8 cellular contexts compared by ENCODE assay signal in genomic region chr5:88884435-88884877, GRCh38. TPM values are rescaled to one million over a fixed set of nuclear protein-coding genes. Genes with fewer than 3 reads are reported as not detected.
DNase-seq lines count a peak whose midpoint lies in the region; ATAC-seq, FAIRE-seq and TF ChIP-seq lines count a peak whose summit lies in the region.

No MANE protein-coding gene starts in this region.

- H3K27ac ChIP-seq in HL-60 (replicated peaks): no peak overlapping the region
- H3K27ac ChIP-seq in K562 (ENCODE audit: extremely low read depth, low read depth, low read length): peak overlapping the region; percentile 87
- peak overlapping the region; percentile 73 to 99 for H3K27ac ChIP-seq in aorta (ENCODE audit: low read depth in 1 of 2, low read length in 2 of 2)

- 2% methylated on average over 10 of the region's 10 CpGs for WGBS in K562 (ENCODE audit: insufficient coverage, low coverage, missing lambda C conversion rate)
- 3% methylated on average over 10 of the region's 10 CpGs for WGBS in aorta, 2 donors

- no peak for TF ChIP-seq CTCF in AG04449 (IDR thresholded peaks at IDR 0.05; ENCODE audit: insufficient read depth, low read length, missing control alignments)
- no peak for TF ChIP-seq CTCF in HL-60 (IDR thresholded peaks at IDR 0.05; ENCODE audit: insufficient read depth, low read length)
- TF ChIP-seq CTCF in K562 (IDR thresholded peaks at IDR 0.05 in 2 of 3, conservative IDR thresholded peaks at IDR 0.05 in 1 of 3; ENCODE audit: insufficient read depth in 2 of 3, low read depth in 1 of 3, low read length in 3 of 3): no peak

- ATAC-seq in K562 (peak; percentile 21), aorta (ENCODE audit: low FRiP score) (no peak), GM19455 (IDR thresholded peaks at IDR 0.05; ENCODE audit: unreplicated experiment) (no peak)

- peaks cover 55% of the 10 kb centered on the region for H3K79me2 ChIP-seq in K562 (ENCODE audit: control insufficient read depth, insufficient read depth, low read length)

- BruUV-seq in K562 (replicated peaks; lab: Mats Ljungman, UMichigan): no TSS peak

- in situ Hi-C loops in K562 (cut with MboI): no loop called here

- no peak for DNase-seq in AG04449 (ENCODE audit: low read depth, low spot score)
- no peak for DNase-seq in HL-60 (ENCODE audit: low read depth in 1 of 2, low spot score in 1 of 2)
- DNase-seq in K562 (ENCODE audit: extremely low read depth in 1 of 4, low spot score in 3 of 4): peak; percentile 41 to 86 (median 56)
- peak; percentile 35 for DNase-seq in medulla oblongata (ENCODE audit: extremely low spot score)
- no peak for DNase-seq in aorta
- DNase-seq in stimulated activated CD4-positive, alpha-beta T cell treated with anti-CD3 and anti-CD28 coated beads, Interleukin-12 subunit alpha, Interleukin-12 subunit beta, amount 100 ng/mL, for 4 hours: no peak
- no peak for DNase-seq in SIG-M5 (lab: John Stamatoyannopoulos, UW)

- H3K9me1 ChIP-seq in K562 (ENCODE audit: control insufficient read depth, insufficient read depth, low read length): no peaks in the 10 kb centered on the region

- CTCF ChIA-PET in AG04449 (lab: Yijun Ruan, JAX): interaction anchor here (0.7 to 5.3 kb wide), 3 partner anchors 55 to 158 kb away, joined by 3 to 41 read pairs (median 5); no protein-coding TSS in a partner anchor
- CTCF ChIA-PET in K562 (lab: Yijun Ruan, JAX; ENCODE audit: low intra/inter-chr PET ratio): no interaction called here

- intact Hi-C loops in K562 (cut with micrococcal nuclease): loop anchor here (2.0 to 10.0 kb wide), 4 partner anchors 57 to 1523 kb away; partner anchors contain the start of gene CETN3
- intact Hi-C loops in aorta (cut with DNase I): loop anchor here (5.0 to 10.0 kb wide), 8 partner anchors 47 to 1380 kb away; no protein-coding TSS in a partner anchor

- peak overlapping the region; percentile 76 for H3K4me2 ChIP-seq in K562 (ENCODE audit: insufficient read depth, low read length)

- no peak for TF ChIP-seq POLR2A in K562 (conservative IDR thresholded peaks at IDR 0.05)

- H3K9ac ChIP-seq in K562 (ENCODE audit: insufficient read depth in 1 of 2, low read depth in 2 of 2, low read length in 2 of 2): peak overlapping the region; percentile 74 to 91

- POLR2A ChIA-PET in AG04449 (lab: Yijun Ruan, JAX): no interaction called here
- POLR2A ChIA-PET in K562 (lab: Yijun Ruan, JAX): interaction anchor here (0.5 to 1.5 kb wide), 6 partner anchors 13 to 1567 kb away, joined by 3 to 5 read pairs (median 3); no protein-coding TSS in a partner anchor

- H3K4me3 ChIP-seq in AG04449 (ENCODE audit: low read depth, low read length) (peak overlapping the region; percentile 68), HL-60 (replicated peaks; ENCODE audit: insufficient read depth, low read length) (peak overlapping the region; percentile 58), K562 (peak overlapping the region; percentile 55), aorta (ENCODE audit: low read length in 2 of 2) (peak overlapping the region; percentile 100)

- H3K36me3 ChIP-seq in K562 (ENCODE audit: control insufficient read depth, insufficient read depth, low read length) (0 out of 3 replicates have a peak, but pooled peaks cover 6% of the 10 kb centered on the region), aorta (ENCODE audit: control insufficient read depth in 1 of 2, insufficient read depth in 2 of 2, low read length in 1 of 2) (no peaks in the 10 kb centered on the region)

- no peaks in the 10 kb centered on the region for H4K20me1 ChIP-seq in K562 (replicated peaks; ENCODE audit: control insufficient read depth, insufficient read depth, low read length)

- peaks cover 3 to 8% of the 10 kb centered on the region in 2 experiments; a peak in 4 of 5 replicates for H3K4me1 ChIP-seq in K562 (replicated peaks in 1 of 2; ENCODE audit: control insufficient read depth in 2 of 2, insufficient read depth in 2 of 2, low read length in 2 of 2)
- peaks cover 0 to 1% of the 10 kb centered on the region in 2 donors for H3K4me1 ChIP-seq in aorta (ENCODE audit: control insufficient read depth in 1 of 2, insufficient read depth in 2 of 2, low read length in 2 of 2)

- peak overlapping the region; percentile 74 for H2AFZ ChIP-seq in K562 (ENCODE audit: low read depth, low read length)

- H3K27me3 ChIP-seq in HL-60 (ENCODE audit: insufficient read depth, poor library complexity, severe bottlenecking) (no peaks in the 10 kb centered on the region), K562 (ENCODE audit: control insufficient read depth in 2 of 2, insufficient read depth in 2 of 2, low read length in 2 of 2) (no peaks in the 10 kb centered on the region), aorta (ENCODE audit: control insufficient read depth in 1 of 2, insufficient read depth in 2 of 2, low read length in 1 of 2) (no peaks in the 10 kb centered on the region)

- peak; percentile 86; the same call in 1 of the 2 replicates for TF ChIP-seq EP300 in K562 (IDR thresholded peaks at IDR 0.05; ENCODE audit: low read length)

- no peak for TF ChIP-seq RAD21 in K562 (CRISPR knock-in tag; conservative IDR thresholded peaks at IDR 0.05 in 1 of 2, IDR thresholded peaks at IDR 0.05 in 1 of 2)

- peak; percentile 86 for FAIRE-seq in K562 (lab: Jason Lieb, UNC)

- H3K9me3 ChIP-seq in K562 (replicated peaks; ENCODE audit: control insufficient read depth, insufficient read depth, low read depth, low read length) (no peaks in the 10 kb centered on the region), aorta (ENCODE audit: control insufficient read depth, low read length) (no peaks in the 10 kb centered on the region)

TF ChIP-seq in K562, 482 proteins besides CTCF, POLR2A, EP300 and RAD21 (continues in another document):
- TF ChIP-seq ZKSCAN8 (CRISPR knock-in tag; IDR thresholded peaks at IDR 0.05) (0 out of 2 replicates have a peak, but pooled peaks have one; percentile 8), VEZF1 (CRISPR knock-in tag; IDR thresholded peaks at IDR 0.05) (peak; percentile 53), JUN (IDR thresholded peaks at IDR 0.05; ENCODE audit: borderline replicate concordance, low read depth, low read length) (0 out of 2 replicates have a peak, but pooled peaks have one; percentile 5), JUN (CRISPR knock-in tag; IDR thresholded peaks at IDR 0.05; ENCODE audit: borderline replicate concordance) (no peak), ZNF431 (CRISPR knock-in tag; IDR thresholded peaks at IDR 0.05) (no peak), TEAD4 (IDR thresholded peaks at IDR 0.05; ENCODE audit: low read length) (peak; percentile 74), TEAD4 (CRISPR knock-in tag; IDR thresholded peaks at IDR 0.05; ENCODE audit: borderline replicate concordance) (no peak), KDM1A (IDR thresholded peaks at IDR 0.05) (peak; percentile 33 to 44; a peak in 2 of 4 replicates), L3MBTL2 (IDR thresholded peaks at IDR 0.05) (peak; percentile 50; the same call in 1 of the 2 replicates)

RNA-seq across cellular contexts. Expression of gene MEF2C, which starts 1.5 kb away (rescaled TPM):
- total RNA-seq in K562 (2011; cell fraction: chromatin; rRNA removed; ENCODE audit: low replicate concordance): 52.4 and 139 TPM in 2 replicates
- total RNA-seq in K562 (2011; cell fraction: nucleolus; rRNA removed): 18.3 and 23.4 TPM in 2 replicates
- 41.7 and 68.3 TPM in 2 replicates for total RNA-seq in K562 (2011; cell fraction: nucleoplasm; rRNA removed)
- total RNA-seq in K562 (2014; rRNA removed) (47.6 and 50.1 TPM in 2 replicates), K562 (2014; rRNA removed; fragmentation: Illumina TruSeq; extraction: Trizol) (62.4 and 74.7 TPM in 2 replicates), K562 (2015; rRNA removed; fragmentation: Illumina TruSeq; extraction: Trizol) (52.6 and 58.3 TPM in 2 replicates), K562 (2021) (56.5 and 64.5 TPM in 2 replicates), aorta (100 to 1,000 TPM; 137 to 186 TPM)
- polyA plus RNA-seq in K562 (2011; rRNA removed) (35.4 and 37.6 TPM in 2 replicates), K562 (2014; fragmentation: Illumina TruSeq; extraction: Trizol) (62.3 and 67.8 TPM in 2 replicates), K562 (2014; fragmentation: Nextera tagmentation; extraction: Ambion mirVana) (10 to 100 TPM; 48.2 to 66.3 TPM), K562 (2014; rRNA removed) (25.1 and 28.8 TPM in 2 replicates), aorta (10 to 100 TPM; 22.0 to 23.7 TPM)
- polyA plus RNA-seq in K562 (2011; cell fraction: cytosol; rRNA removed): 57.3 and 69.3 TPM in 2 replicates
- polyA plus RNA-seq in K562 (2011; cell fraction: nucleus; rRNA removed): 45.1 and 48.9 TPM in 2 replicates
- polyA plus RNA-seq in K562 (2012): 25.7 and 46.6 TPM in 2 replicates
- 181 and 196 TPM in 2 replicates for polyA minus RNA-seq in K562 (2011; rRNA and poly(A)+ RNA removed)
- polyA minus RNA-seq in K562 (2011; cell fraction: cytosol; rRNA and poly(A)+ RNA removed): 45.1 and 47.7 TPM in 2 replicates
- 97.3 and 153 TPM in 2 replicates for polyA minus RNA-seq in K562 (2011; cell fraction: nucleus; rRNA and poly(A)+ RNA removed)

Comparison
In these comparisons a context has a peak if more than half of its experiments do, and no peak if none do; other contexts are left out.
1. DNase-seq: peak in K562 (4 of 4) and medulla oblongata (single experiment); none in AG04449 (single experiment), HL-60 (0 of 2), aorta (0 of 2), stimulated activated CD4-positive, alpha-beta T cell treated with anti-CD3 and anti-CD28 coated beads, Interleukin-12 subunit alpha, Interleukin-12 subunit beta, amount 100 ng/mL, for 4 hours (single experiment) and SIG-M5 (single experiment).
2. Peak in every context shown above with its lines, with median percentiles within 50 percentile points of each other: H3K4me3 ChIP-seq.